In the genomic region with DNA sequence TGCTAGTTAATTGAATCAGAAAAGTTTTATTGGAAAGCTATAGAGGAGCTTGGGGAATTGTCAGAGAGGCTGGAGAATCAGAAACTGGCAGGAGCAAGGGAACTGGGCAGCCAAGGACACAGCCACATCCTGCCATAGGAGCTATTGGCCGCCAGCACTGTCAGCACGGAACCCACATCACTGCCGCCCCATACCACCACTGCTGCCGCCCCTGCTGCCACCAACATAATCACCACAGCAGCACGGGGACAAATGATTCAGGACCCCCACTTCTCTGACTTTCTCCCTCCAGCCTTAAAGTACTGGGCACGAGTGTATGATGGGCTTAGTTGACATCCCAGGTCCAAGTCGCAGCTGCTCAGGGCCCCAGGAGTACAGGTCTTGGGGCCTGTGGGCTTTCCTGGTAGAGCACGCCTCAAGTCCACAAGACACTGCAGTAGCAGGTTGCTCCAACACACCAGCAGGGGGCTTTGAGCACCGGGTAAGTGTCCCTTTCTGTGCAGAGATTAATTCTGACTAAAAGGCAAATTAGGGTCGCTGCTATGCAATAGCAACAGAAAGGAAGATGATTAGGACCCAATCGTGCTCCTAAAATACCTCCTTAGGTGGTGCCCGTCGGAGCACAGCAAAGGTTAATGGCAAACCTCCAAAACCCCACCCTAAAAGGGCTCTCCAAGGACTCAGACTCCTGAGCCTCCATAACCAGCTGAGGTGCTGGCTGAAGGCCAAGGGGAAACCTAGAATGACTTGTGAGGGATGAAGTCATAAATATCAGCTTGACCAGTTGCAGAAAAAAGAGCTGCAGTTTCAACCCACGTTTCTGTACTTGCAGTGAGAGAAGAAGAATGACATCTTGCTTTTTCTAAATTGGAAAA, we compare ENCODE assay signal across 1 cellular context.
TF ChIP-seq lines count a peak whose summit lies in the region.

No MANE protein-coding gene starts in this region.

TF ChIP-seq in SK-N-SH, 30 proteins besides CTCF, POLR2A, EP300 and RAD21 (continued from another document):
- TF ChIP-seq, protein P1, sequence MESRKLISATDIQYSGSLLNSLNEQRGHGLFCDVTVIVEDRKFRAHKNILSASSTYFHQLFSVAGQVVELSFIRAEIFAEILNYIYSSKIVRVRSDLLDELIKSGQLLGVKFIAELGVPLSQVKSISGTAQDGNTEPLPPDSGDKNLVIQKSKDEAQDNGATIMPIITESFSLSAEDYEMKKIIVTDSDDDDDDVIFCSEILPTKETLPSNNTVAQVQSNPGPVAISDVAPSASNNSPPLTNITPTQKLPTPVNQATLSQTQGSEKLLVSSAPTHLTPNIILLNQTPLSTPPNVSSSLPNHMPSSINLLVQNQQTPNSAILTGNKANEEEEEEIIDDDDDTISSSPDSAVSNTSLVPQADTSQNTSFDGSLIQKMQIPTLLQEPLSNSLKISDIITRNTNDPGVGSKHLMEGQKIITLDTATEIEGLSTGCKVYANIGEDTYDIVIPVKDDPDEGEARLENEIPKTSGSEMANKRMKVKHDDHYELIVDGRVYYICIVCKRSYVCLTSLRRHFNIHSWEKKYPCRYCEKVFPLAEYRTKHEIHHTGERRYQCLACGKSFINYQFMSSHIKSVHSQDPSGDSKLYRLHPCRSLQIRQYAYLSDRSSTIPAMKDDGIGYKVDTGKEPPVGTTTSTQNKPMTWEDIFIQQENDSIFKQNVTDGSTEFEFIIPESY (IDR thresholded peaks at IDR 0.05; ENCODE audit: borderline replicate concordance, low read depth) = no peak
- TF ChIP-seq, protein P2, sequence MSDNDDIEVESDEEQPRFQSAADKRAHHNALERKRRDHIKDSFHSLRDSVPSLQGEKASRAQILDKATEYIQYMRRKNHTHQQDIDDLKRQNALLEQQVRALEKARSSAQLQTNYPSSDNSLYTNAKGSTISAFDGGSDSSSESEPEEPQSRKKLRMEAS (IDR thresholded peaks at IDR 0.05; ENCODE audit: low read depth) = no peak
- no peak for TF ChIP-seq EZH2phosphoT487 (IDR thresholded peaks at IDR 0.05; ENCODE audit: borderline replicate concordance, low read depth)
- TF ChIP-seq GATA2 (CRISPR knock-in tag; IDR thresholded peaks at IDR 0.05) = no peak
TF ChIP-seq in SK-N-SH: peak in this region for 3.
